Comparison of ENCODE assay signal across 2 cellular contexts in genomic region chr4:38634047-38634759, GRCh38.
TF ChIP-seq lines count a peak whose summit lies in the region.

No MANE protein-coding gene starts in this region.

TF ChIP-seq in K562, 482 proteins besides CTCF, POLR2A, EP300 and RAD21 (continued from another document):
- TF ChIP-seq CBFA2T2 (conservative IDR thresholded peaks at IDR 0.05) (no peak), ZNF217 (CRISPR knock-in tag; IDR thresholded peaks at IDR 0.05) (no peak), ZNF639 (CRISPR knock-in tag; conservative IDR thresholded peaks at IDR 0.05 in 1 of 2, IDR thresholded peaks at IDR 0.05 in 1 of 2) (no peak), THRA (IDR thresholded peaks at IDR 0.05) (no peak), ADNP (tag; IDR thresholded peaks at IDR 0.05) (no peak), BDP1 (IDR thresholded peaks at IDR 0.05; ENCODE audit: insufficient read depth, insufficient read length) (no peak), E2F8 (IDR thresholded peaks at IDR 0.05; ENCODE audit: low read depth, partially characterized antibody) (no peak), HMG20B (CRISPR knock-in tag; IDR thresholded peaks at IDR 0.05) (no peak), KDM5B (IDR thresholded peaks at IDR 0.05; ENCODE audit: insufficient replicate concordance, low read depth, low read length) (no peak), NFXL1 (CRISPR knock-in tag; IDR thresholded peaks at IDR 0.05) (no peak), EGR1 (conservative IDR thresholded peaks at IDR 0.05) (no peak), PATZ1 (CRISPR knock-in tag; IDR thresholded peaks at IDR 0.05; ENCODE audit: borderline replicate concordance) (no peak), MAFF (IDR thresholded peaks at IDR 0.05; ENCODE audit: low read length) (no peak), ZNF347 (CRISPR knock-in tag; IDR thresholded peaks at IDR 0.05; ENCODE audit: low read depth) (no peak)

TF ChIP-seq in SK-N-SH, 30 proteins besides CTCF, POLR2A, EP300 and RAD21 (continued from another document):
- TF ChIP-seq REST (IDR thresholded peaks at IDR 0.05; ENCODE audit: low read depth, low read length) (no peak), ELF1 (IDR thresholded peaks at IDR 0.05) (no peak), IRF3 (IDR thresholded peaks at IDR 0.05; ENCODE audit: low read depth, low read length) (no peak), TEAD4 (IDR thresholded peaks at IDR 0.05; ENCODE audit: borderline replicate concordance, insufficient read depth) (no peak), YY1 (IDR thresholded peaks at IDR 0.05; ENCODE audit: low read depth) (no peak), RCOR1 (IDR thresholded peaks at IDR 0.05; ENCODE audit: low read length) (no peak), RXRA (IDR thresholded peaks at IDR 0.05; ENCODE audit: borderline replicate concordance, low read depth) (no peak), FOXJ3 (CRISPR knock-in tag; IDR thresholded peaks at IDR 0.05) (no peak), JUND (IDR thresholded peaks at IDR 0.05) (no peak), SMC3 (IDR thresholded peaks at IDR 0.05; ENCODE audit: low read depth, low read length) (no peak), CHD2 (IDR thresholded peaks at IDR 0.05; ENCODE audit: low read length, partially characterized antibody) (no peak), ZBTB33 (IDR thresholded peaks at IDR 0.05; ENCODE audit: borderline replicate concordance, low read depth) (no peak), POLR2AphosphoS5 (IDR thresholded peaks at IDR 0.05; ENCODE audit: low read depth, low read length) (no peak), GATA2 (CRISPR knock-in tag; IDR thresholded peaks at IDR 0.05) (no peak), USF1 (IDR thresholded peaks at IDR 0.05; ENCODE audit: borderline replicate concordance, low read depth) (no peak), MXI1 (IDR thresholded peaks at IDR 0.05; ENCODE audit: low read depth, low read length) (no peak), EZH2phosphoT487 (IDR thresholded peaks at IDR 0.05; ENCODE audit: borderline replicate concordance, low read depth) (no peak), MEF2A (IDR thresholded peaks at IDR 0.05; ENCODE audit: borderline replicate concordance, low read depth) (no peak), USF2 (IDR thresholded peaks at IDR 0.05; ENCODE audit: borderline replicate concordance, low read depth, low read length) (no peak)
